ENCODE assay signal across 13 cellular contexts in genomic region chr1:111856411-111857135, GRCh38.
DNase-seq lines count a peak whose midpoint lies in the region; ATAC-seq and TF ChIP-seq lines count a peak whose summit lies in the region.
"Had no signal": no experiment of that assay in that cellular context is flagged by ENCODE, and none has a peak within 500 bp of the region (broad histone marks: within the 10 kb centered on the region; RNA-seq: fewer than 3 reads in every experiment).

No MANE protein-coding gene starts in this region.

- no peak for TF ChIP-seq CTCF in endothelial cell (IDR thresholded peaks at IDR 0.05; ENCODE audit: unreplicated experiment)
- TF ChIP-seq CTCF in sigmoid colon (IDR thresholded peaks at IDR 0.05), result no peak
- TF ChIP-seq CTCF in mucosa of descending colon (IDR thresholded peaks at IDR 0.05), result no peak

- peaks cover 3% of the 10 kb centered on the region for H3K36me3 Mint-ChIP-seq in endothelial cell (ENCODE audit: low read depth, unreplicated experiment)

- H3K9ac ChIP-seq in GM23248, result no peak overlapping the region

- H3K9me3 ChIP-seq in GM23248 (ENCODE audit: low read depth) (no peaks in the 10 kb centered on the region), sigmoid colon (no peaks in the 10 kb centered on the region), mucosa of descending colon (no peaks in the 10 kb centered on the region)

- peak overlapping the region; percentile 30 for H3K27ac Mint-ChIP-seq in endothelial cell (ENCODE audit: unreplicated experiment)
- H3K27ac Mint-ChIP-seq: activated naive CD4-positive, alpha-beta T cell treated with anti-CD3 and anti-CD28 coated beads for 36 hours; nephron had no signal

- intact Hi-C loops in sigmoid colon (cut with DNase I), result no loop called here
- intact Hi-C loops in mucosa of descending colon (cut with DNase I, micrococcal nuclease), result no loop called here

- H3K27me3 Mint-ChIP-seq in endothelial cell (ENCODE audit: unreplicated experiment), result peaks cover 4% of the 10 kb centered on the region

- no peaks in the 10 kb centered on the region for H3K9me2 ChIP-seq in GM23248 (ENCODE audit: insufficient read depth)

- TF ChIP-seq EP300 in sigmoid colon (IDR thresholded peaks at IDR 0.05), result no peak

- H3K79me2 ChIP-seq in GM23248 (ENCODE audit: insufficient read depth), result no peaks in the 10 kb centered on the region

- peaks cover 7% of the 10 kb centered on the region for H3K4me1 Mint-ChIP-seq in endothelial cell (ENCODE audit: unreplicated experiment)

- in situ Hi-C loops in GM23248 (cut with MboI), result no loop called here

- no peaks in the 10 kb centered on the region for H4K20me1 ChIP-seq in GM23248 (ENCODE audit: insufficient read depth)

- peaks cover 22% of the 10 kb centered on the region; the same call in 1 of the 2 replicates for H3K27me3 ChIP-seq in GM23248 (replicated peaks; ENCODE audit: insufficient read depth)
- no peaks in the 10 kb centered on the region for H3K27me3 ChIP-seq in sigmoid colon

- DNase-seq in NCI-H146 (lab: John Stamatoyannopoulos, UW) (peak; percentile 87), NCI-H510A treated with DMSO at 0.1 percent for 48 hours (lab: John Stamatoyannopoulos, UW) (peak; percentile 73), endothelial cell (ENCODE audit: low spot score) (no peak), substantia nigra (lab: John Stamatoyannopoulos, UW) (peak in 2 of 49 donors; percentile 9 to 58), GM23248 (no peak), sigmoid colon (no peak), mucosa of descending colon (no peak)
- DNase-seq: activated naive CD4-positive, alpha-beta T cell treated with anti-CD3 and anti-CD28 coated beads for 36 hours; H9; Kasumi-1; left colon; NCI-H82 had no signal

- no peaks in the 10 kb centered on the region for H3K36me3 ChIP-seq in GM23248 (ENCODE audit: low read depth)
- no peaks in the 10 kb centered on the region for H3K36me3 ChIP-seq in sigmoid colon
- no peaks in the 10 kb centered on the region for H3K36me3 ChIP-seq in mucosa of descending colon (ENCODE audit: low read depth)

- no peak overlapping the region for H3K4me3 Mint-ChIP-seq in endothelial cell (ENCODE audit: unreplicated experiment)
- H3K4me3 Mint-ChIP-seq: activated naive CD4-positive, alpha-beta T cell treated with anti-CD3 and anti-CD28 coated beads for 36 hours; H9; nephron had no signal

- ATAC-seq in mucosa of descending colon, result no peak
- ATAC-seq: left colon had no signal

- no peak overlapping the region for H3K4me2 ChIP-seq in GM23248 (ENCODE audit: unreplicated experiment)

- H3K27ac ChIP-seq in substantia nigra (ENCODE audit: low read depth, low read length, poor library complexity, severe bottlenecking), result peak overlapping the region; percentile 30
- H3K27ac ChIP-seq in GM23248, result no peak overlapping the region
- H3K27ac ChIP-seq in sigmoid colon, result no peak overlapping the region

- H3K9me3 Mint-ChIP-seq in endothelial cell (ENCODE audit: unreplicated experiment), result no peaks in the 10 kb centered on the region
- H3K9me3 Mint-ChIP-seq: activated naive CD4-positive, alpha-beta T cell treated with anti-CD3 and anti-CD28 coated beads for 36 hours; H9; nephron had no signal

- TF ChIP-seq POLR2A in sigmoid colon (IDR thresholded peaks at IDR 0.05), result no peak

- H3K4me3 ChIP-seq in GM23248 (no peak overlapping the region), sigmoid colon (no peak overlapping the region), mucosa of descending colon (no peak overlapping the region)

- no peak overlapping the region for H2AFZ ChIP-seq in GM23248

- 40 to 42% methylated on average over 11 of the region's 11 CpGs for WGBS in GM23248 (ENCODE audit: low coverage in 1 of 2, low lambda C conversion rate in 2 of 2, missing lambda C conversion rate in 2 of 2), 2 experiments
- 48 to 63% methylated on average over 11 of the region's 11 CpGs for WGBS in sigmoid colon, 2 donors

- no peaks in the 10 kb centered on the region for H3F3A ChIP-seq in GM23248 (ENCODE audit: insufficient read depth)

- H3K4me1 ChIP-seq in GM23248 (ENCODE audit: insufficient read depth) (no peaks in the 10 kb centered on the region), sigmoid colon (no peaks in the 10 kb centered on the region), mucosa of descending colon (ENCODE audit: low read depth) (no peaks in the 10 kb centered on the region)

Comparison
In these comparisons a context has a peak if more than half of its experiments do, and no peak if none do; other contexts are left out.
1. DNase-seq: peak in NCI-H146 (single experiment) and NCI-H510A treated with DMSO at 0.1 percent for 48 hours (single experiment); none in endothelial cell (single experiment), GM23248 (single experiment), sigmoid colon (single experiment) and mucosa of descending colon (0 of 3).